ENCODE assay signal across 8 cellular contexts in the genomic region with DNA sequence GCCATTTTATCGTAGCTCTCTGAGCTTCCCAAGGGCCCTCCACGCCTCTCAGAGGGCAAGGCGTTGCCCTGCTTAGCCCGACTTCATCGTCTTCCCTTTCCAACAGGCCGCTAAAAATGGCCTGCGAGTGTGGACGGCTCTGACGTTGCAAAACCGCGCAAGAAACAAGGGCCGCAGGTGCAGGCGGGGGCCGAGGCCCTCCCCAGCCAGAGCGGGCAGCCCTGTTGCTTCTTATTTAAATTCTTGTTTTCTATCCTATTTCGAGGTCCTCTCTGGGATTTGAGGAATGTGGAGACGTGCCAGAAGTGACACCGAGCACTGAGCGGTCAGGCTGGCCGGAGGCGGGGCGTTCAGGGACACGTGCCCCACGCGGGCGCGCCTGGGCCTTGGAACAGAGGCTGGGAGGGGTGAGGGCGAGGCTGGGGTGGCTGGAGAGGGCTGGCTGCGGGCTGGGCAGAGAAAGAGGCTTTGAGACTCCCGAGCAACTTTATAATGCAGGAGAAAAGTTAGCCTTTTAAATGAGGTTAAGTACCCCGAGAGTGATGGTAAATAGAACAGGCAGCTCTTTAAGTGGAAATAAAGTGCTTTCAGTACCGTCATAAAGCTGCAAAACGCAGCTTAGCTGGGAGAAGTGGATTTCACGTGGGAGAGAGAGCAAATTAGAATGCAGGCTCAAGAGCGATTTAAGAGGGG.
DNase-seq lines count a peak whose midpoint lies in the region; ATAC-seq and TF ChIP-seq lines count a peak whose summit lies in the region.

No MANE protein-coding gene starts in this region.

- H3K4me3 ChIP-seq in mucosa of rectum (ENCODE audit: low read length in 2 of 2) (peak overlapping the region; percentile 58 to 68), upper lobe of right lung (peak overlapping the region; percentile 38)

- peaks cover 63% of the 10 kb centered on the region for H3K36me3 Mint-ChIP-seq in activated CD8-positive, alpha-beta memory T cell treated with anti-CD3 and anti-CD28 coated beads, Interleukin-2, amount 10 ng/mL, durations not matched to agents 7 days and 5 days
- no peaks in the 10 kb centered on the region for H3K36me3 Mint-ChIP-seq in activated T-helper 17 cell treated with anti-CD3 and anti-CD28 coated beads, Interleukin-2, amount 50 U/mL, for 72 hours (ENCODE audit: low read depth)

- CTCF ChIA-PET in activated CD8-positive, alpha-beta memory T cell treated with anti-CD3 and anti-CD28 coated beads, Interleukin-2, amount 10 ng/mL, durations not matched to agents 7 days and 5 days (lab: Charles Lee), result interaction anchor here (1.4 kb wide), 1 partner anchor 12 kb away, joined by 4 read pairs; no protein-coding TSS in a partner anchor

- H3K27ac Mint-ChIP-seq in activated CD8-positive, alpha-beta memory T cell treated with anti-CD3 and anti-CD28 coated beads, Interleukin-2, amount 10 ng/mL, durations not matched to agents 7 days and 5 days, result no peak overlapping the region
- no peak overlapping the region for H3K27ac Mint-ChIP-seq in activated T-helper 17 cell treated with anti-CD3 and anti-CD28 coated beads, Interleukin-2, amount 50 U/mL, for 72 hours

- H3K9me3 ChIP-seq in mucosa of rectum (ENCODE audit: control insufficient read depth in 2 of 2, low read length in 2 of 2) (no peaks in the 10 kb centered on the region), upper lobe of right lung (no peaks in the 10 kb centered on the region)

- H3K4me1 Mint-ChIP-seq in activated CD8-positive, alpha-beta memory T cell treated with anti-CD3 and anti-CD28 coated beads, Interleukin-2, amount 10 ng/mL, durations not matched to agents 7 days and 5 days, result peaks cover 41% of the 10 kb centered on the region
- peaks cover 4% of the 10 kb centered on the region for H3K4me1 Mint-ChIP-seq in activated T-helper 17 cell treated with anti-CD3 and anti-CD28 coated beads, Interleukin-2, amount 50 U/mL, for 72 hours

- intact Hi-C loops in upper lobe of right lung (cut with DNase I), result no loop called here

- ATAC-seq in upper lobe of right lung, result peak; percentile 99
- ATAC-seq in activated CD8-positive, alpha-beta memory T cell treated with anti-CD3 and anti-CD28 coated beads, Interleukin-2, amount 10 ng/mL, durations not matched to agents 7 days and 5 days, result no peak
- ATAC-seq in activated T-helper 17 cell treated with anti-CD3 and anti-CD28 coated beads, Interleukin-2, amount 50 U/mL, for 72 hours (replicated peaks), result no peak

- no peak overlapping the region for H3K4me3 Mint-ChIP-seq in activated CD8-positive, alpha-beta memory T cell treated with anti-CD3 and anti-CD28 coated beads, Interleukin-2, amount 10 ng/mL, durations not matched to agents 7 days and 5 days
- H3K4me3 Mint-ChIP-seq in activated T-helper 17 cell treated with anti-CD3 and anti-CD28 coated beads, Interleukin-2, amount 50 U/mL, for 72 hours, result no peak overlapping the region

- peaks cover 3 to 4% of the 10 kb centered on the region in 2 donors for H3K27me3 ChIP-seq in mucosa of rectum (ENCODE audit: control insufficient read depth in 2 of 2, insufficient read depth in 2 of 2, low read length in 2 of 2)
- no peaks in the 10 kb centered on the region for H3K27me3 ChIP-seq in upper lobe of right lung

- H3K9me3 Mint-ChIP-seq in activated CD8-positive, alpha-beta memory T cell treated with anti-CD3 and anti-CD28 coated beads, Interleukin-2, amount 10 ng/mL, durations not matched to agents 7 days and 5 days (ENCODE audit: low read depth), result peaks cover 3% of the 10 kb centered on the region
- H3K9me3 Mint-ChIP-seq in activated T-helper 17 cell treated with anti-CD3 and anti-CD28 coated beads, Interleukin-2, amount 50 U/mL, for 72 hours, result no peaks in the 10 kb centered on the region

- no peaks in the 10 kb centered on the region for H3K36me3 ChIP-seq in mucosa of rectum (ENCODE audit: control insufficient read depth in 2 of 2, insufficient read depth in 2 of 2, low read length in 2 of 2)
- no peaks in the 10 kb centered on the region for H3K36me3 ChIP-seq in upper lobe of right lung

- no peaks in the 10 kb centered on the region for H3K27me3 Mint-ChIP-seq in activated CD8-positive, alpha-beta memory T cell treated with anti-CD3 and anti-CD28 coated beads, Interleukin-2, amount 10 ng/mL, durations not matched to agents 7 days and 5 days
- H3K27me3 Mint-ChIP-seq in activated T-helper 17 cell treated with anti-CD3 and anti-CD28 coated beads, Interleukin-2, amount 50 U/mL, for 72 hours, result peaks cover 23% of the 10 kb centered on the region

- H3K27ac ChIP-seq in mucosa of rectum (ENCODE audit: low read depth in 2 of 2, low read length in 2 of 2), result peak overlapping the region in 1 of 2 donors; percentile 54
- H3K27ac ChIP-seq in upper lobe of right lung, result peak overlapping the region; percentile 77

- no peak for TF ChIP-seq CTCF in upper lobe of right lung (IDR thresholded peaks at IDR 0.05)

- H3K4me1 ChIP-seq in mucosa of rectum (ENCODE audit: control insufficient read depth in 2 of 2, insufficient read depth in 2 of 2, low read length in 2 of 2) (peaks cover 12% of the 10 kb centered on the region in 2 donors), upper lobe of right lung (peaks cover 23% of the 10 kb centered on the region)

- DNase-seq in AG08395 (ENCODE audit: low spot score) (peak; percentile 68), NCI-H510A (lab: John Stamatoyannopoulos, UW) (peak; percentile 86), fibroblast of gingiva (ENCODE audit: low read depth) (peak; percentile 86), upper lobe of right lung (peak; percentile 98), Kasumi-1 (lab: John Stamatoyannopoulos, UW) (no peak)
- DNase-seq in activated CD8-positive, alpha-beta memory T cell treated with anti-CD3 and anti-CD28 coated beads, Interleukin-2, amount 10 ng/mL, durations not matched to agents 7 days and 5 days, result no peak

- H3K9ac ChIP-seq in mucosa of rectum (ENCODE audit: low read depth in 1 of 2, low read length in 2 of 2), result peak overlapping the region in 1 of 2 donors; percentile 74

Comparison
In these comparisons a context has a peak if more than half of its experiments do, and no peak if none do; other contexts are left out.
1. DNase-seq: peak in AG08395 (single experiment), NCI-H510A (single experiment), fibroblast of gingiva (single experiment) and upper lobe of right lung (single experiment); none in Kasumi-1 (0 of 2) and activated CD8-positive, alpha-beta memory T cell treated with anti-CD3 and anti-CD28 coated beads, Interleukin-2, amount 10 ng/mL, durations not matched to agents 7 days and 5 days (single experiment).